In the genomic region with DNA sequence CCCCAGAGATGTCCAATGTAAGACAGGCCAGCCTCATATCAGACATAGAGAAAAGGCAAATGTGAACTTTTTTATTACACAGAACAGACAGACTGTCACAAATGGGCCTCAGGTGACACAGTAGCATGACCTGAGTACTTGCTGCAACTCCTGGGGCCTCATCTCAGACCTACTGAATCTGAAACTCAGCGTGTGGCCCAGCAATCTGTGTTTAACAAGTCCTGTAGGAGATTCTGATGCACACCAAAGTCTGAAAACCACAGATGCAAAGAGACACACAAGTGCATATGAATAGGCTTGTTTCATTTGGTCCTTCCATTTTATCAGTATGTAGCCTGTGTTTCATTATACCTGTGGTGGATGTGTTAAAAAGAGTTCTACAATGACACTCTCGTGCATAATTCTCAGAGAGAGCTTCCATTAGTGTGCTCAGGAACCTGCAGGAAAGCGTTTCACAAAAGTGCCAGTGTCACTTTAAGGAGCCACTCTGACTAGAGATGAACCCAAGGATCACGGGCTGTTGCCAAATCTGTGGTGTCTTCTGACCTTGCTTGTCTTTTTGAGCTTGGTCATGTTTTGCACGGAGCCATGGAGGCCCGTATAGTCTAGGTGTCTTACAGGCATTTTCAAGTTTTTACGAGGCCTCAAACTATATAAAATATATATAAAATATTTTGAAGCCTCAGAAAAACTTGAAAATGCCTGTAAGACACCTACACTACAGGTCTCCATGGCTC, we compare ENCODE assay signal across 23 cellular contexts. TPM values are rescaled to one million over a fixed set of nuclear protein-coding genes. Genes with fewer than 3 reads are reported as not detected.
A peak's percentile ranks its signal among the peaks of the same experiment; 100 is the strongest.
DNase-seq lines count a peak whose midpoint lies in the region; ATAC-seq and TF ChIP-seq lines count a peak whose summit lies in the region.
"Had no signal": no experiment of that assay in that cellular context is flagged by ENCODE, and none has a peak within 500 bp of the region (broad histone marks: within the 10 kb centered on the region; RNA-seq: fewer than 3 reads in every experiment).

No MANE protein-coding gene starts in this region.

- H3K4me3 Mint-ChIP-seq in activated T-cell treated with anti-CD3 and anti-CD28 coated beads, Interleukin-2, amount 50 U/mL, for 72 hours: no peak overlapping the region
- H3K4me3 Mint-ChIP-seq in activated T-cell treated with anti-CD3 and anti-CD28 coated beads, Interleukin-2, amount 50 U/mL, for 4 hours: no peak overlapping the region
- H3K4me3 Mint-ChIP-seq in stimulated activated effector memory CD8-positive, alpha-beta T cell treated with anti-CD3 and anti-CD28 coated beads, Interleukin-12 subunit alpha, Interleukin-12 subunit beta, amount 100 ng/mL, for 72 hours: no peak overlapping the region
- H3K4me3 Mint-ChIP-seq in naive thymus-derived CD4-positive, alpha-beta T cell: no peak overlapping the region
- H3K4me3 Mint-ChIP-seq: activated T-cell treated with anti-CD3 and anti-CD28 coated beads, Interleukin-2, amount 50 U/mL, for 24 hours; natural killer cell; T-helper 2 cell treated with Interferon-gamma antibody and Interleukin-4, amounts not matched to agents 5 μg/mL and 100 μg/mL, for 36 hours had no signal

- peak overlapping the region; percentile 17 for H3K4me2 ChIP-seq in MM.1S (ENCODE audit: low read depth, low read length)
- H3K4me2 ChIP-seq: SK-N-SH had no signal

- no peaks in the 10 kb centered on the region for H4K20me1 ChIP-seq in MM.1S (ENCODE audit: insufficient read depth, low read length)

- no peaks in the 10 kb centered on the region for H3K36me3 Mint-ChIP-seq in activated T-cell treated with anti-CD3 and anti-CD28 coated beads, Interleukin-2, amount 50 U/mL, for 72 hours (ENCODE audit: insufficient read depth in 2 of 2)
- no peaks in the 10 kb centered on the region for H3K36me3 Mint-ChIP-seq in activated T-cell treated with anti-CD3 and anti-CD28 coated beads, Interleukin-2, amount 50 U/mL, for 4 hours (ENCODE audit: insufficient read depth)
- no peaks in the 10 kb centered on the region for H3K36me3 Mint-ChIP-seq in stimulated activated effector memory CD8-positive, alpha-beta T cell treated with anti-CD3 and anti-CD28 coated beads, Interleukin-12 subunit alpha, Interleukin-12 subunit beta, amount 100 ng/mL, for 72 hours
- no peaks in the 10 kb centered on the region for H3K36me3 Mint-ChIP-seq in naive thymus-derived CD4-positive, alpha-beta T cell
- H3K36me3 Mint-ChIP-seq: natural killer cell had no signal

- no peaks in the 10 kb centered on the region for H3K27me3 Mint-ChIP-seq in activated T-cell treated with anti-CD3 and anti-CD28 coated beads, Interleukin-2, amount 50 U/mL, for 72 hours (ENCODE audit: low read depth)
- no peaks in the 10 kb centered on the region for H3K27me3 Mint-ChIP-seq in activated T-cell treated with anti-CD3 and anti-CD28 coated beads, Interleukin-2, amount 50 U/mL, for 4 hours (ENCODE audit: low read depth)
- no peaks in the 10 kb centered on the region for H3K27me3 Mint-ChIP-seq in naive thymus-derived CD4-positive, alpha-beta T cell
- H3K27me3 Mint-ChIP-seq: activated T-cell treated with anti-CD3 and anti-CD28 coated beads, Interleukin-2, amount 50 U/mL, for 24 hours had no signal

- POLR2A ChIA-PET in naive thymus-derived CD4-positive, alpha-beta T cell (lab: Charles Lee): no interaction called here

- TF ChIP-seq CTCF in MM.1S (IDR thresholded peaks at IDR 0.05; ENCODE audit: low read length) (no peak), adrenal gland (IDR thresholded peaks at IDR 0.05) (no peak), testis (IDR thresholded peaks at IDR 0.05) (no peak)

- no peaks in the 10 kb centered on the region for H3K9me2 ChIP-seq in MM.1S (replicated peaks; ENCODE audit: insufficient read depth, low read length)
- H3K9me2 ChIP-seq: SK-N-SH had no signal

- no peaks in the 10 kb centered on the region for H3K79me2 ChIP-seq in MM.1S (ENCODE audit: low read length)
- H3K79me2 ChIP-seq: parathyroid adenoma had no signal

- H3K27me3 ChIP-seq in MM.1S (replicated peaks; ENCODE audit: insufficient read depth, low read length): no peaks in the 10 kb centered on the region
- H3K27me3 ChIP-seq in adrenal gland: no peaks in the 10 kb centered on the region
- no peaks in the 10 kb centered on the region for H3K27me3 ChIP-seq in naive thymus-derived CD4-positive, alpha-beta T cell (ENCODE audit: control insufficient read depth in 2 of 2, insufficient read depth in 2 of 2, low read length in 2 of 2)
- no peaks in the 10 kb centered on the region for H3K27me3 ChIP-seq in testis
- H3K27me3 ChIP-seq: Peyer's patch, right lobe of liver, uterus had no signal

- DNase-seq in activated T-cell treated with anti-CD3 and anti-CD28 coated beads, Interleukin-2, amount 50 U/mL, for 72 hours: no peak
- no peak for DNase-seq in activated T-cell treated with anti-CD3 and anti-CD28 coated beads, Interleukin-2, amount 50 U/mL, for 4 hours
- peak; percentile 82 for DNase-seq in MM.1S
- peak; percentile 68 to 90 (median 77) for DNase-seq in adrenal gland
- DNase-seq in stimulated activated effector memory CD8-positive, alpha-beta T cell treated with anti-CD3 and anti-CD28 coated beads, Interleukin-12 subunit alpha, Interleukin-12 subunit beta, amount 100 ng/mL, for 72 hours (ENCODE audit: low spot score in 2 of 2): peak in 1 of 2 donors; percentile 57
- no peak for DNase-seq in naive thymus-derived CD4-positive, alpha-beta T cell
- DNase-seq in testis: no peak
- no peak for DNase-seq in stimulated activated CD4-positive, alpha-beta T cell treated with anti-CD3 and anti-CD28 coated beads, Interleukin-4, amount 100 ng/mL, for 1 hour
- DNase-seq: activated naive CD4-positive, alpha-beta T cell treated with anti-CD3 and anti-CD28 coated beads, Interleukin-2, amount 50 U/mL, for 16 hours; activated T-cell treated with anti-CD3 and anti-CD28 coated beads, Interleukin-2, amount 50 U/mL, for 24 hours; dermis blood vessel endothelial cell; natural killer cell; NCI-H1048; NCI-H2029; NCI-H345; Peyer's patch; right lobe of liver; SK-N-SH; uterus had no signal

- H3K27ac Mint-ChIP-seq in activated T-cell treated with anti-CD3 and anti-CD28 coated beads, Interleukin-2, amount 50 U/mL, for 72 hours: no peak overlapping the region
- no peak overlapping the region for H3K27ac Mint-ChIP-seq in stimulated activated effector memory CD8-positive, alpha-beta T cell treated with anti-CD3 and anti-CD28 coated beads, Interleukin-12 subunit alpha, Interleukin-12 subunit beta, amount 100 ng/mL, for 72 hours
- no peak overlapping the region for H3K27ac Mint-ChIP-seq in naive thymus-derived CD4-positive, alpha-beta T cell
- H3K27ac Mint-ChIP-seq: activated T-cell treated with anti-CD3 and anti-CD28 coated beads, Interleukin-2, amount 50 U/mL, for 24 hours; natural killer cell; T-helper 2 cell treated with Interferon-gamma antibody and Interleukin-4, amounts not matched to agents 5 μg/mL and 100 μg/mL, for 36 hours had no signal

- no peak overlapping the region for H3K9ac ChIP-seq in MM.1S (ENCODE audit: low read length)
- H3K9ac ChIP-seq: parathyroid adenoma, SK-N-SH had no signal

- no peak overlapping the region for H3K4me3 ChIP-seq in MM.1S (ENCODE audit: low read length)
- H3K4me3 ChIP-seq in adrenal gland: no peak overlapping the region
- no peak overlapping the region for H3K4me3 ChIP-seq in naive thymus-derived CD4-positive, alpha-beta T cell (ENCODE audit: low read length)
- no peak overlapping the region for H3K4me3 ChIP-seq in testis
- H3K4me3 ChIP-seq: HAP-1, Peyer's patch, right lobe of liver, uterus had no signal

- peak overlapping the region; percentile 24; the same call in 1 of the 2 replicates for H3K27ac ChIP-seq in MM.1S (ENCODE audit: low read length)
- peak overlapping the region in 1 of 5 donors; percentile 43 for H3K27ac ChIP-seq in adrenal gland
- no peak overlapping the region for H3K27ac ChIP-seq in naive thymus-derived CD4-positive, alpha-beta T cell (ENCODE audit: low read depth, low read length)
- H3K27ac ChIP-seq in testis: no peak overlapping the region
- H3K27ac ChIP-seq: parathyroid adenoma, Peyer's patch, right lobe of liver, uterus, WERI-Rb-1 had no signal

- 42 to 57% (median 54%) methylated on average over 7 of the region's 7 CpGs for WGBS in adrenal gland, 4 donors
- WGBS in testis, 2 donors: 77 to 84% methylated on average over 7 of the region's 7 CpGs

- intact Hi-C loops in adrenal gland (cut with DNase I): no loop called here
- intact Hi-C loops in naive thymus-derived CD4-positive, alpha-beta T cell (cut with micrococcal nuclease): no loop called here
- intact Hi-C loops in testis (cut with DNase I; ENCODE audit: low total_unique reads): no loop called here

- ATAC-seq in activated T-cell treated with anti-CD3 and anti-CD28 coated beads, Interleukin-2, amount 50 U/mL, for 72 hours (replicated peaks in 1 of 2): peak; percentile 64 to 78
- no peak for ATAC-seq in activated T-cell treated with anti-CD3 and anti-CD28 coated beads, Interleukin-2, amount 50 U/mL, for 4 hours
- ATAC-seq in stimulated activated effector memory CD8-positive, alpha-beta T cell treated with anti-CD3 and anti-CD28 coated beads, Interleukin-12 subunit alpha, Interleukin-12 subunit beta, amount 100 ng/mL, for 72 hours: peak; percentile 81
- ATAC-seq in naive thymus-derived CD4-positive, alpha-beta T cell: no peak

- no peaks in the 10 kb centered on the region for H3K9me3 ChIP-seq in MM.1S (replicated peaks; ENCODE audit: insufficient read depth, low read length)
- H3K9me3 ChIP-seq in adrenal gland (replicated peaks in 1 of 3): no peaks in the 10 kb centered on the region
- H3K9me3 ChIP-seq in naive thymus-derived CD4-positive, alpha-beta T cell (ENCODE audit: control insufficient read depth in 2 of 3, low read length in 3 of 3): no peaks in the 10 kb centered on the region
- H3K9me3 ChIP-seq in testis: no peaks in the 10 kb centered on the region
- H3K9me3 ChIP-seq: HAP-1, Peyer's patch, right lobe of liver, SK-N-SH, uterus had no signal

- no peaks in the 10 kb centered on the region for H3K9me3 Mint-ChIP-seq in activated T-cell treated with anti-CD3 and anti-CD28 coated beads, Interleukin-2, amount 50 U/mL, for 72 hours
- H3K9me3 Mint-ChIP-seq in activated T-cell treated with anti-CD3 and anti-CD28 coated beads, Interleukin-2, amount 50 U/mL, for 4 hours: no peaks in the 10 kb centered on the region
- no peaks in the 10 kb centered on the region for H3K9me3 Mint-ChIP-seq in stimulated activated effector memory CD8-positive, alpha-beta T cell treated with anti-CD3 and anti-CD28 coated beads, Interleukin-12 subunit alpha, Interleukin-12 subunit beta, amount 100 ng/mL, for 72 hours
- H3K9me3 Mint-ChIP-seq in naive thymus-derived CD4-positive, alpha-beta T cell: no peaks in the 10 kb centered on the region
- H3K9me3 Mint-ChIP-seq: activated T-cell treated with anti-CD3 and anti-CD28 coated beads, Interleukin-2, amount 50 U/mL, for 24 hours; natural killer cell; T-helper 2 cell treated with Interferon-gamma antibody and Interleukin-4, amounts not matched to agents 5 μg/mL and 100 μg/mL, for 36 hours had no signal

- H3K4me1 ChIP-seq in MM.1S (ENCODE audit: low read length): peaks cover 7% of the 10 kb centered on the region
- peaks cover 11 to 14% of the 10 kb centered on the region in 2 donors for H3K4me1 ChIP-seq in adrenal gland (replicated peaks in 1 of 2)
- no peaks in the 10 kb centered on the region for H3K4me1 ChIP-seq in naive thymus-derived CD4-positive, alpha-beta T cell (ENCODE audit: control insufficient read depth in 2 of 2, insufficient read depth in 2 of 2, low read length in 2 of 2)
- no peaks in the 10 kb centered on the region for H3K4me1 ChIP-seq in testis
- H3K4me1 ChIP-seq: parathyroid adenoma, Peyer's patch, right lobe of liver, uterus had no signal

- CTCF ChIA-PET in naive thymus-derived CD4-positive, alpha-beta T cell (lab: Charles Lee): interaction anchor here (1.1 kb wide), 1 partner anchor 156 kb away, joined by 3 read pairs; no protein-coding TSS in a partner anchor

- TF ChIP-seq POLR2A in adrenal gland (IDR thresholded peaks at IDR 0.05) (no peak), testis (IDR thresholded peaks at IDR 0.05) (no peak)

- H3K36me3 ChIP-seq in MM.1S (replicated peaks; ENCODE audit: insufficient read depth, low read length) (no peaks in the 10 kb centered on the region), adrenal gland (replicated peaks in 1 of 2) (no peaks in the 10 kb centered on the region), testis (ENCODE audit: low read depth, missing control alignments) (no peaks in the 10 kb centered on the region)
- no peaks in the 10 kb centered on the region for H3K36me3 ChIP-seq in naive thymus-derived CD4-positive, alpha-beta T cell (ENCODE audit: control insufficient read depth in 2 of 3, insufficient read depth in 3 of 3, low read length in 3 of 3)
- H3K36me3 ChIP-seq: HAP-1, Peyer's patch, right lobe of liver, uterus, WERI-Rb-1 had no signal

- peaks cover 11% of the 10 kb centered on the region for H3F3A ChIP-seq in MM.1S (ENCODE audit: insufficient read depth, low read length)

- no peaks in the 10 kb centered on the region for H3K4me1 Mint-ChIP-seq in activated T-cell treated with anti-CD3 and anti-CD28 coated beads, Interleukin-2, amount 50 U/mL, for 72 hours (ENCODE audit: low read depth)
- no peaks in the 10 kb centered on the region for H3K4me1 Mint-ChIP-seq in activated T-cell treated with anti-CD3 and anti-CD28 coated beads, Interleukin-2, amount 50 U/mL, for 4 hours (ENCODE audit: low read depth)
- no peaks in the 10 kb centered on the region for H3K4me1 Mint-ChIP-seq in stimulated activated effector memory CD8-positive, alpha-beta T cell treated with anti-CD3 and anti-CD28 coated beads, Interleukin-12 subunit alpha, Interleukin-12 subunit beta, amount 100 ng/mL, for 72 hours
- peaks cover 0 to 2% (median 0%) of the 10 kb centered on the region in 7 donors for H3K4me1 Mint-ChIP-seq in naive thymus-derived CD4-positive, alpha-beta T cell
- H3K4me1 Mint-ChIP-seq: natural killer cell had no signal

- H2AFZ ChIP-seq in MM.1S (ENCODE audit: low read length): peak overlapping the region; percentile 30; the same call in 1 of the 2 replicates
- H2AFZ ChIP-seq: parathyroid adenoma had no signal

RNA-seq across cellular contexts. Expression of gene NF1, which starts 33.8 kb away (rescaled TPM):
- total RNA-seq in activated T-cell treated with anti-CD3 and anti-CD28 coated beads, Interleukin-2, amount 50 U/mL, for 72 hours: 10 to 100 TPM; 26.4 to 26.9 TPM
- total RNA-seq in activated T-cell treated with anti-CD3 and anti-CD28 coated beads, Interleukin-2, amount 50 U/mL, for 4 hours: 10 to 100 TPM; 14.2 to 17.9 (median 15.2) TPM
- 10 to 100 TPM; 49.5 to 91.3 (median 60.9) TPM for total RNA-seq in adrenal gland
- 10 to 100 TPM in 2 of 3 donors, 1 to 10 TPM in 1; 8.8 to 29.0 (median 11.5) TPM for polyA plus RNA-seq in adrenal gland
- total RNA-seq in naive thymus-derived CD4-positive, alpha-beta T cell: 10 to 100 TPM; 18.8 to 32.4 (median 21.2) TPM
- polyA plus RNA-seq in naive thymus-derived CD4-positive, alpha-beta T cell: 10 to 100 TPM; 12.5 to 12.7 TPM
- total RNA-seq in testis: 10 to 100 TPM; 97.6 to 99.0 TPM
- 60.6 TPM for polyA plus RNA-seq in testis (ENCODE audit: insufficient read depth, low read depth, low replicate concordance)

Comparison
In these comparisons a context has a peak if more than half of its experiments do, and no peak if none do; other contexts are left out.
1. ATAC-seq: peak in activated T-cell treated with anti-CD3 and anti-CD28 coated beads, Interleukin-2, amount 50 U/mL, for 72 hours (2 of 2) and stimulated activated effector memory CD8-positive, alpha-beta T cell treated with anti-CD3 and anti-CD28 coated beads, Interleukin-12 subunit alpha, Interleukin-12 subunit beta, amount 100 ng/mL, for 72 hours (single experiment); none in activated T-cell treated with anti-CD3 and anti-CD28 coated beads, Interleukin-2, amount 50 U/mL, for 4 hours (0 of 2) and naive thymus-derived CD4-positive, alpha-beta T cell (single experiment).
2. DNase-seq: peak in MM.1S (single experiment) and adrenal gland (7 of 7); none in activated T-cell treated with anti-CD3 and anti-CD28 coated beads, Interleukin-2, amount 50 U/mL, for 72 hours (0 of 2), activated T-cell treated with anti-CD3 and anti-CD28 coated beads, Interleukin-2, amount 50 U/mL, for 4 hours (single experiment), naive thymus-derived CD4-positive, alpha-beta T cell (0 of 9), testis (single experiment) and stimulated activated CD4-positive, alpha-beta T cell treated with anti-CD3 and anti-CD28 coated beads, Interleukin-4, amount 100 ng/mL, for 1 hour (single experiment).